8 cellular contexts compared by ENCODE assay signal in genomic region chrX:22135994-22136684, GRCh38.
A peak's percentile ranks its signal among the peaks of the same experiment; 100 is the strongest.
DNase-seq lines count a peak whose midpoint lies in the region; ATAC-seq and TF ChIP-seq lines count a peak whose summit lies in the region.

No MANE protein-coding gene starts in this region.

- H3K27ac ChIP-seq in neural progenitor cell, result no peak overlapping the region

- no peaks in the 10 kb centered on the region for H3K27me3 ChIP-seq in MG63
- H3K27me3 ChIP-seq in neural progenitor cell, result no peaks in the 10 kb centered on the region

- ATAC-seq in GM19328 (IDR thresholded peaks at IDR 0.05; ENCODE audit: unreplicated experiment), result no peak

- no peaks in the 10 kb centered on the region for H3K36me3 Mint-ChIP-seq in neural progenitor cell

- H3K9ac ChIP-seq in neural progenitor cell, result no peak overlapping the region

- no peaks in the 10 kb centered on the region for H3K36me3 ChIP-seq in MG63
- no peaks in the 10 kb centered on the region for H3K36me3 ChIP-seq in neural progenitor cell

- no peak overlapping the region for H3K4me2 ChIP-seq in neural progenitor cell

- no peaks in the 10 kb centered on the region for H4K20me1 ChIP-seq in neural progenitor cell (ENCODE audit: low read depth)

- peak; percentile 64 for TF ChIP-seq CTCF in fibroblast of mammary gland (conservative IDR thresholded peaks at IDR 0.05; ENCODE audit: control insufficient read depth, insufficient read depth, low read depth, low read length)
- peak; percentile 74 for TF ChIP-seq CTCF in neural progenitor cell (IDR thresholded peaks at IDR 0.05)

- H3K4me1 ChIP-seq in neural progenitor cell, result no peaks in the 10 kb centered on the region

- H3K9me3 Mint-ChIP-seq in neural progenitor cell, result no peaks in the 10 kb centered on the region

- peak overlapping the region; percentile 35 for H3K4me3 ChIP-seq in MG63
- H3K4me3 ChIP-seq in fibroblast of mammary gland (ENCODE audit: control insufficient read depth, low read depth, low read length), result no peak overlapping the region
- no peak overlapping the region for H3K4me3 ChIP-seq in neural progenitor cell

- peak; percentile 4 for DNase-seq in stimulated activated CD8-positive, alpha-beta memory T cell treated with anti-CD3 and anti-CD28 coated beads, Interleukin-12 subunit alpha, Interleukin-12 subunit beta, amount 100 ng/mL, for 1 hour (ENCODE audit: low read depth)
- no peak for DNase-seq in stimulated activated CD8-positive, alpha-beta memory T cell treated with anti-CD3 and anti-CD28 coated beads, Interleukin-4, amount 100 ng/mL, for 48 hours
- peak; percentile 80 for DNase-seq in MG63
- peak; percentile 3 for DNase-seq in T-helper 9 cell
- DNase-seq in fibroblast of mammary gland (ENCODE audit: low read depth), result peak; percentile 79
- DNase-seq in neural progenitor cell (ENCODE audit: low spot score), result peak; percentile 67
- DNase-seq in NCI-H1048 (lab: John Stamatoyannopoulos, UW), result no peak

- no peak overlapping the region for H2AFZ ChIP-seq in neural progenitor cell (replicated peaks)

- no peaks in the 10 kb centered on the region for H3F3A ChIP-seq in neural progenitor cell (ENCODE audit: low read depth)

- H3K4me3 Mint-ChIP-seq in neural progenitor cell, result no peak overlapping the region

- no peaks in the 10 kb centered on the region for H3K79me2 ChIP-seq in neural progenitor cell (ENCODE audit: low read depth)

- H3K27ac Mint-ChIP-seq in neural progenitor cell, result no peak overlapping the region

- H3K4me1 Mint-ChIP-seq in neural progenitor cell, result peaks cover 22% of the 10 kb centered on the region

- H3K27me3 Mint-ChIP-seq in neural progenitor cell (ENCODE audit: insufficient read depth, low read depth), result peaks cover 5% of the 10 kb centered on the region

- H3K9me3 ChIP-seq in MG63 (no peaks in the 10 kb centered on the region), neural progenitor cell (ENCODE audit: low read depth) (no peaks in the 10 kb centered on the region)

Comparison
In these comparisons a context has a peak if more than half of its experiments do, and no peak if none do; other contexts are left out.
1. DNase-seq: peak in stimulated activated CD8-positive, alpha-beta memory T cell treated with anti-CD3 and anti-CD28 coated beads, Interleukin-12 subunit alpha, Interleukin-12 subunit beta, amount 100 ng/mL, for 1 hour (single experiment), MG63 (single experiment), T-helper 9 cell (single experiment), fibroblast of mammary gland (single experiment) and neural progenitor cell (single experiment); none in stimulated activated CD8-positive, alpha-beta memory T cell treated with anti-CD3 and anti-CD28 coated beads, Interleukin-4, amount 100 ng/mL, for 48 hours (single experiment) and NCI-H1048 (single experiment).